Comparison of ENCODE assay signal across 31 cellular contexts in genomic region chr10:127456122-127456521, GRCh38.
"Had no signal": no experiment of that assay in that cellular context is flagged by ENCODE, and none has a peak within 500 bp of the region (broad histone marks: within the 10 kb centered on the region; RNA-seq: fewer than 3 reads in every experiment).

No MANE protein-coding gene starts in this region.

- H3K4me3 Mint-ChIP-seq: activated CD4-positive, alpha-beta memory T cell treated with anti-CD3 and anti-CD28 coated beads for 36 hours; activated CD4-positive, alpha-beta T cell treated with anti-CD3 and anti-CD28 coated beads for 36 hours; activated CD4-positive, alpha-beta T cell treated with anti-CD3 and anti-CD28 coated beads, Interleukin-2, amount 10 ng/mL, durations not matched to agents 24 days and 14 days; activated CD8-positive, alpha-beta memory T cell treated with anti-CD3 and anti-CD28 coated beads, Interleukin-2, amount 10 ng/mL, durations not matched to agents 7 days and 5 days; activated CD8-positive, alpha-beta T cell treated with anti-CD3 and anti-CD28 coated beads, Interleukin-2, amount 10 ng/mL, durations not matched to agents 7 days and 5 days; activated naive CD4-positive, alpha-beta T cell treated with anti-CD3 and anti-CD28 coated beads for 36 hours; activated naive CD4-positive, alpha-beta T cell treated with anti-CD3 and anti-CD28 coated beads, Interleukin-2, amount 50 U/mL, for 24 hours; activated naive CD8-positive, alpha-beta T cell treated with anti-CD3 and anti-CD28 coated beads for 36 hours; activated naive CD8-positive, alpha-beta T cell treated with anti-CD3 and anti-CD28 coated beads, Interleukin-2, amount 50 U/mL, for 24 hours; activated T-helper 1 cell treated with anti-CD3 and anti-CD28 coated beads, Interleukin-12 subunit alpha, Interleukin-12 subunit beta, Interleukin-2, Interleukin-4 antibody, amounts not matched to agents 30 ng/mL and 10 ng/mL and 1 ng/mL, durations not matched to agents 14 hours and 24 hours and 36 hours; dendritic cell treated with granulocyte-macrophage colony-stimulating factor and Interleukin-4, amounts not matched to agents 40 ng/mL and 50 ng/mL, for 4 days had no signal

- H3K27ac Mint-ChIP-seq: activated CD4-positive, alpha-beta memory T cell treated with anti-CD3 and anti-CD28 coated beads for 36 hours; activated CD4-positive, alpha-beta T cell treated with anti-CD3 and anti-CD28 coated beads for 36 hours; activated CD4-positive, alpha-beta T cell treated with anti-CD3 and anti-CD28 coated beads, Interleukin-2, amount 10 ng/mL, durations not matched to agents 24 days and 14 days; activated CD8-positive, alpha-beta memory T cell treated with anti-CD3 and anti-CD28 coated beads, Interleukin-2, amount 10 ng/mL, durations not matched to agents 7 days and 5 days; activated CD8-positive, alpha-beta T cell treated with anti-CD3 and anti-CD28 coated beads, Interleukin-2, amount 10 ng/mL, durations not matched to agents 7 days and 5 days; activated naive CD4-positive, alpha-beta T cell treated with anti-CD3 and anti-CD28 coated beads for 36 hours; activated naive CD4-positive, alpha-beta T cell treated with anti-CD3 and anti-CD28 coated beads, Interleukin-2, amount 50 U/mL, for 24 hours; activated naive CD8-positive, alpha-beta T cell treated with anti-CD3 and anti-CD28 coated beads for 36 hours; activated naive CD8-positive, alpha-beta T cell treated with anti-CD3 and anti-CD28 coated beads, Interleukin-2, amount 50 U/mL, for 24 hours; activated T-helper 1 cell treated with anti-CD3 and anti-CD28 coated beads, Interleukin-12 subunit alpha, Interleukin-12 subunit beta, Interleukin-2, Interleukin-4 antibody, amounts not matched to agents 30 ng/mL and 10 ng/mL and 1 ng/mL, durations not matched to agents 14 hours and 24 hours and 36 hours; activated T-helper 2 cell treated with anti-CD3 and anti-CD28 coated beads, Interferon-gamma antibody, Interleukin-2, Interleukin-4, amounts not matched to agents 10 μg/mL and 5 μg/mL and 100 μg/mL, durations not matched to agents 14 hours and 24 hours and 36 hours; dendritic cell treated with granulocyte-macrophage colony-stimulating factor and Interleukin-4, amounts not matched to agents 40 ng/mL and 50 ng/mL, for 4 days had no signal

- H3K36me3 Mint-ChIP-seq: activated CD4-positive, alpha-beta memory T cell treated with anti-CD3 and anti-CD28 coated beads for 36 hours; activated CD8-positive, alpha-beta memory T cell treated with anti-CD3 and anti-CD28 coated beads, Interleukin-2, amount 10 ng/mL, durations not matched to agents 7 days and 5 days; activated naive CD4-positive, alpha-beta T cell treated with anti-CD3 and anti-CD28 coated beads, Interleukin-2, amount 50 U/mL, for 24 hours; activated naive CD8-positive, alpha-beta T cell treated with anti-CD3 and anti-CD28 coated beads for 36 hours had no signal

- ATAC-seq: activated CD4-positive, alpha-beta T cell treated with anti-CD3 and anti-CD28 coated beads for 36 hours; activated CD8-positive, alpha-beta memory T cell treated with anti-CD3 and anti-CD28 coated beads, Interleukin-2, amount 10 ng/mL, durations not matched to agents 7 days and 5 days; activated CD8-positive, alpha-beta T cell treated with anti-CD3 and anti-CD28 coated beads, Interleukin-2, amount 10 ng/mL, durations not matched to agents 7 days and 5 days; activated naive CD8-positive, alpha-beta T cell treated with anti-CD3 and anti-CD28 coated beads, Interleukin-2, amount 50 U/mL, for 24 hours; body of pancreas; esophagus mucosa; heart left ventricle had no signal

- H3K4me3 ChIP-seq: adrenal gland, body of pancreas, colonic mucosa, dorsolateral prefrontal cortex, heart left ventricle had no signal

- H3K4me1 ChIP-seq: adrenal gland, body of pancreas, colonic mucosa had no signal

- H3K36me3 ChIP-seq: adrenal gland, colonic mucosa had no signal

- DNase-seq: activated CD4-positive, alpha-beta memory T cell treated with anti-CD3 and anti-CD28 coated beads for 36 hours; activated CD4-positive, alpha-beta T cell treated with anti-CD3 and anti-CD28 coated beads for 36 hours; activated CD4-positive, alpha-beta T cell treated with anti-CD3 and anti-CD28 coated beads, Interleukin-2, amount 10 ng/mL, durations not matched to agents 24 days and 14 days; activated CD4-positive, CD25-positive, alpha-beta regulatory T cell; activated CD4-positive, CD25-positive, alpha-beta regulatory T cell treated with anti-CD3 and anti-CD28 coated beads, Interleukin-2, amount 50 U/mL, for 72 hours; activated CD8-positive, alpha-beta memory T cell treated with anti-CD3 and anti-CD28 coated beads, Interleukin-2, amount 10 ng/mL, durations not matched to agents 7 days and 5 days; activated CD8-positive, alpha-beta memory T cell treated with anti-CD3 and anti-CD28 coated beads, Interleukin-2, amount 50 U/mL, for 4 hours; activated CD8-positive, alpha-beta T cell treated with anti-CD3 and anti-CD28 coated beads, Interleukin-2, amount 10 ng/mL, durations not matched to agents 7 days and 5 days; activated effector memory CD4-positive, alpha-beta T cell treated with anti-CD3 and anti-CD28 coated beads, Interleukin-2, amount 50 U/mL, for 16 hours; activated naive CD4-positive, alpha-beta T cell treated with anti-CD3 and anti-CD28 coated beads for 36 hours; activated naive CD8-positive, alpha-beta T cell treated with anti-CD3 and anti-CD28 coated beads for 36 hours; activated naive CD8-positive, alpha-beta T cell treated with anti-CD3 and anti-CD28 coated beads, Interleukin-2, amount 50 U/mL, for 24 hours; activated T-cell treated with anti-CD3 and anti-CD28 coated beads, Interleukin-2, amount 50 U/mL, for 1 hour; activated T-cell treated with anti-CD3 and anti-CD28 coated beads, Interleukin-2, amount 50 U/mL, for 48 hours; adrenal gland; amygdala; aorta; body of pancreas; central memory CD4-positive, alpha-beta T cell; cerebellar nuclear complex; colonic mucosa; dorsolateral prefrontal cortex; effector memory CD4-positive, alpha-beta T cell; foreskin fibroblast; heart left ventricle; T-helper 2 cell had no signal

- H3K9me3 Mint-ChIP-seq: activated CD4-positive, alpha-beta T cell treated with anti-CD3 and anti-CD28 coated beads, Interleukin-2, amount 10 ng/mL, durations not matched to agents 24 days and 14 days; activated naive CD4-positive, alpha-beta T cell treated with anti-CD3 and anti-CD28 coated beads, Interleukin-2, amount 50 U/mL, for 24 hours; activated naive CD8-positive, alpha-beta T cell treated with anti-CD3 and anti-CD28 coated beads for 36 hours; activated T-helper 2 cell treated with anti-CD3 and anti-CD28 coated beads, Interferon-gamma antibody, Interleukin-2, Interleukin-4, amounts not matched to agents 10 μg/mL and 5 μg/mL and 100 μg/mL, durations not matched to agents 14 hours and 24 hours and 36 hours; dendritic cell treated with granulocyte-macrophage colony-stimulating factor and Interleukin-4, amounts not matched to agents 40 ng/mL and 50 ng/mL, for 4 days had no signal

- H3K27me3 ChIP-seq: adrenal gland, body of pancreas, colonic mucosa, heart left ventricle had no signal

- H3K9me3 ChIP-seq: adrenal gland, colonic mucosa had no signal

- H3K27ac ChIP-seq: adrenal gland, body of pancreas, colonic mucosa, dorsolateral prefrontal cortex, heart left ventricle had no signal

- H3K4me1 Mint-ChIP-seq: activated CD4-positive, alpha-beta T cell treated with anti-CD3 and anti-CD28 coated beads for 36 hours; activated CD4-positive, alpha-beta T cell treated with anti-CD3 and anti-CD28 coated beads, Interleukin-2, amount 10 ng/mL, durations not matched to agents 24 days and 14 days; activated CD8-positive, alpha-beta memory T cell treated with anti-CD3 and anti-CD28 coated beads, Interleukin-2, amount 10 ng/mL, durations not matched to agents 7 days and 5 days; activated naive CD4-positive, alpha-beta T cell treated with anti-CD3 and anti-CD28 coated beads, Interleukin-2, amount 50 U/mL, for 24 hours; activated naive CD8-positive, alpha-beta T cell treated with anti-CD3 and anti-CD28 coated beads for 36 hours; activated naive CD8-positive, alpha-beta T cell treated with anti-CD3 and anti-CD28 coated beads, Interleukin-2, amount 50 U/mL, for 24 hours had no signal

- H3K27me3 Mint-ChIP-seq: activated CD4-positive, alpha-beta T cell treated with anti-CD3 and anti-CD28 coated beads, Interleukin-2, amount 10 ng/mL, durations not matched to agents 24 days and 14 days; activated CD8-positive, alpha-beta memory T cell treated with anti-CD3 and anti-CD28 coated beads, Interleukin-2, amount 10 ng/mL, durations not matched to agents 7 days and 5 days; activated naive CD4-positive, alpha-beta T cell treated with anti-CD3 and anti-CD28 coated beads, Interleukin-2, amount 50 U/mL, for 24 hours; activated naive CD8-positive, alpha-beta T cell treated with anti-CD3 and anti-CD28 coated beads for 36 hours; dendritic cell treated with granulocyte-macrophage colony-stimulating factor and Interleukin-4, amounts not matched to agents 40 ng/mL and 50 ng/mL, for 4 days had no signal
